8 cellular contexts compared by ENCODE assay signal in genomic region chr15:64825431-64826294, GRCh38. TPM values are rescaled to one million over a fixed set of nuclear protein-coding genes. Genes with fewer than 3 reads are reported as not detected.
DNase-seq lines count a peak whose midpoint lies in the region; ATAC-seq, FAIRE-seq and TF ChIP-seq lines count a peak whose summit lies in the region.

TSS of gene PIF1 (minus strand) at chr15:64825647. CDS start at chr15:64824335, 1,312 bp downstream.

- H2BK20ac ChIP-seq in IMR-90 (ENCODE audit: low read depth, low read length) = peak within 1 kb of the TSS; percentile 5

- TF ChIP-seq POLR2A in IMR-90 (IDR thresholded peaks at IDR 0.05; ENCODE audit: low read depth, low read length) (peak; percentile 71; the same call in 1 of the 2 replicates), endothelial cell of umbilical vein (IDR thresholded peaks at IDR 0.05; ENCODE audit: low read depth, low read length) (peak; percentile 67)

- peaks cover 12 to 38% of the 10 kb centered on the region in 2 experiments for H3K79me1 ChIP-seq in IMR-90 (ENCODE audit: low read depth in 1 of 2, low read length in 2 of 2)

- H4K8ac ChIP-seq in IMR-90 (ENCODE audit: low read depth in 2 of 2, low read length in 2 of 2) = peak within 1 kb of the TSS; percentile 78 to 97

- H3K4me3 ChIP-seq in IMR-90 (ENCODE audit: insufficient read depth, low read depth, low read length) = peak within 1 kb of the TSS; percentile 50
- peak within 1 kb of the TSS; percentile 95 for H3K4me3 ChIP-seq in OCI-LY7 (ENCODE audit: low read depth, low read length, poor library complexity, severe bottlenecking)
- peak within 1 kb of the TSS; percentile 46 to 84 (median 73) for H3K4me3 ChIP-seq in endothelial cell of umbilical vein (replicated peaks in 1 of 3; ENCODE audit: insufficient read depth in 1 of 3, low read depth in 1 of 3, low read length in 3 of 3)

- TF ChIP-seq RAD21 in IMR-90 (IDR thresholded peaks at IDR 0.05; ENCODE audit: low read length) = no peak

- no TSS peak for BruUV-seq in IMR-90 (replicated peaks; lab: Mats Ljungman, UMichigan)
- no TSS peak for BruUV-seq in OCI-LY7 (replicated peaks; lab: Mats Ljungman, UMichigan)
- BruUV-seq in endothelial cell of umbilical vein (replicated peaks; lab: Mats Ljungman, UMichigan) = TSS peak; percentile 67

- H3K9me1 ChIP-seq in IMR-90 (ENCODE audit: insufficient read depth, low read length) = no peaks in the 10 kb centered on the region; the same call in 1 of the 2 replicates
- no peaks in the 10 kb centered on the region for H3K9me1 ChIP-seq in endothelial cell of umbilical vein (replicated peaks; ENCODE audit: control insufficient read depth, extremely low read depth, insufficient read depth, low read length)

- H3K4me2 ChIP-seq in IMR-90 (ENCODE audit: low read depth, low read length) (peak within 1 kb of the TSS; percentile 97), OCI-LY7 (ENCODE audit: low read length) (peak within 1 kb of the TSS; percentile 86), endothelial cell of umbilical vein (ENCODE audit: insufficient read depth, low read length) (peak within 1 kb of the TSS; percentile 98)

- peaks cover 34% of the 10 kb centered on the region; the same call in 1 of the 2 replicates for H3K79me2 ChIP-seq in OCI-LY7 (ENCODE audit: insufficient read depth, low read depth, low read length)
- peaks cover 10% of the 10 kb centered on the region for H3K79me2 ChIP-seq in endothelial cell of umbilical vein (ENCODE audit: control insufficient read depth, insufficient read depth, low read length)

- dilution Hi-C loops in IMR-90 (cut with HindIII; ENCODE audit: low sequenced_read_pairs, unreplicated experiment) (no loop called here), endothelial cell of umbilical vein (cut with MboI; ENCODE audit: extremely low pct_ligation_motif_present, low sequenced_read_pairs) (no loop called here)

- no peak for TF ChIP-seq CTCF in IMR-90 (conservative IDR thresholded peaks at IDR 0.05; ENCODE audit: low read depth, low read length)
- TF ChIP-seq CTCF in OCI-LY7 (conservative IDR thresholded peaks at IDR 0.05; ENCODE audit: low read length) = 0 out of 2 replicates have a peak, but pooled peaks have one; percentile 10
- TF ChIP-seq CTCF in endothelial cell of umbilical vein (IDR thresholded peaks at IDR 0.05; ENCODE audit: extremely low read depth in 1 of 2, insufficient read depth in 1 of 2, low read depth in 1 of 2, low read length in 2 of 2) = peak in 1 of 2 donors; percentile 4

- in situ Hi-C loops in IMR-90 (cut with MboI; ENCODE audit: low sequenced_read_pairs) = no loop called here

- ATAC-seq in GM21529 (IDR thresholded peaks at IDR 0.05; ENCODE audit: unreplicated experiment) (peak; percentile 84), IMR-90 (ENCODE audit: low read depth) (peak; percentile 95)

- H3K27me3 ChIP-seq in IMR-90 (ENCODE audit: control insufficient read depth, insufficient read depth, low read length) (no peaks in the 10 kb centered on the region), endothelial cell of umbilical vein (ENCODE audit: control insufficient read depth in 2 of 2, insufficient read depth in 2 of 2, low read length in 2 of 2) (no peaks in the 10 kb centered on the region)

- 2% methylated on average over 7 of the region's 35 CpGs; no CpG with 5 or more reads in 1 of the 2 experiments for WGBS in IMR-90 (ENCODE audit: extremely low coverage in 2 of 2, insufficient read length in 1 of 2), 2 experiments

- H3K4ac ChIP-seq in IMR-90 (ENCODE audit: low read depth, low read length) = peak within 1 kb of the TSS; percentile 92

- DNase-seq in DMS114 treated with DMSO at 0.1 percent for 48 hours (lab: John Stamatoyannopoulos, UW; ENCODE audit: unreplicated experiment) = peak; percentile 100
- peak; percentile 99 for DNase-seq in IMR-90
- DNase-seq in OCI-LY7 (ENCODE audit: low spot score) = peak; percentile 100
- peak; percentile 85 for DNase-seq in activated CD8-positive, alpha-beta memory T cell treated with anti-CD3 and anti-CD28 coated beads, Interleukin-2, amount 50 U/mL, for 48 hours
- DNase-seq in endothelial cell of umbilical vein (ENCODE audit: low read depth, low spot score) = peak; percentile 97
- DNase-seq in middle frontal gyrus (ENCODE audit: extremely low spot score, low spot score) = peak; percentile 93
- peak; percentile 58 to 73 for DNase-seq in stimulated activated CD8-positive, alpha-beta memory T cell treated with anti-CD3 and anti-CD28 coated beads, Interleukin-2, amount 100 ng/mL, for 1 hour (ENCODE audit: low read depth in 2 of 2)

- H3K23ac ChIP-seq in IMR-90 (ENCODE audit: low read depth, low read length) = peak within 1 kb of the TSS; percentile 62

- POLR2A ChIA-PET in IMR-90 (lab: Charles Lee; ENCODE audit: unreplicated experiment) (interaction anchor here (1.0 kb wide), 1 partner anchor 15 kb away, joined by 3 read pairs; no protein-coding TSS in a partner anchor), OCI-LY7 (lab: Charles Lee) (interaction anchor here (0.6 to 2.5 kb wide), 6 partner anchors 10 to 159 kb away, joined by 3 to 21 read pairs (median 6); no protein-coding TSS in a partner anchor), endothelial cell of umbilical vein (lab: Charles Lee) (interaction anchor here (0.6 to 1.1 kb wide), 5 partner anchors 10 to 91 kb away, joined by 3 to 8 read pairs (median 6); no protein-coding TSS in a partner anchor)

- H2AFZ ChIP-seq in IMR-90 (replicated peaks; ENCODE audit: low read length, poor library complexity) (peak within 1 kb of the TSS; percentile 91), OCI-LY7 (ENCODE audit: low read length) (peak within 1 kb of the TSS; percentile 67), endothelial cell of umbilical vein (ENCODE audit: low read depth, low read length) (peak within 1 kb of the TSS; percentile 99)

- H2AK5ac ChIP-seq in IMR-90 (ENCODE audit: low read depth, low read length) = peak within 1 kb of the TSS; percentile 86

- H3K27ac ChIP-seq in IMR-90 (ENCODE audit: insufficient read depth, low read length) = peak within 1 kb of the TSS; percentile 36
- H3K27ac ChIP-seq in OCI-LY7 (ENCODE audit: low read depth, low read length, poor library complexity, severe bottlenecking) = peak within 1 kb of the TSS; percentile 87
- peak within 1 kb of the TSS; percentile 48 for H3K27ac ChIP-seq in endothelial cell of umbilical vein (ENCODE audit: insufficient read depth, low read depth, low read length)

- H3K9me3 ChIP-seq in IMR-90 (ENCODE audit: control insufficient read depth, insufficient read depth, low read length) (no peaks in the 10 kb centered on the region), OCI-LY7 (ENCODE audit: low read length) (no peaks in the 10 kb centered on the region), endothelial cell of umbilical vein (replicated peaks; ENCODE audit: control insufficient read depth, insufficient read depth, low read length) (no peaks in the 10 kb centered on the region)

- H4K91ac ChIP-seq in IMR-90 (ENCODE audit: insufficient read depth, low read depth, low read length) = peak within 1 kb of the TSS; percentile 95

- CTCF ChIA-PET in IMR-90 (lab: Yijun Ruan, JAX) = interaction anchor here (1.1 kb wide), 1 partner anchor 17 kb away, joined by 4 read pairs; no protein-coding TSS in a partner anchor
- CTCF ChIA-PET in OCI-LY7 (lab: Charles Lee; ENCODE audit: unreplicated experiment) = interaction anchor here (0.7 kb wide), 1 partner anchor 68 kb away, joined by 3 read pairs; no protein-coding TSS in a partner anchor
- CTCF ChIA-PET in endothelial cell of umbilical vein (lab: Charles Lee) = interaction anchor here (0.7 to 2.0 kb wide), 6 partner anchors 10 to 98 kb away, joined by 3 to 9 read pairs (median 4); no protein-coding TSS in a partner anchor

- H3K56ac ChIP-seq in IMR-90 (ENCODE audit: extremely low read depth, insufficient read depth, low read length) = peak within 1 kb of the TSS; percentile 64

- H3K36me3 ChIP-seq in IMR-90 (ENCODE audit: control insufficient read depth, insufficient read depth, low read length) = peaks cover 1% of the 10 kb centered on the region; the same call in 1 of the 2 replicates
- H3K36me3 ChIP-seq in OCI-LY7 (ENCODE audit: insufficient read depth, low read length) = peaks cover 30% of the 10 kb centered on the region
- no peaks in the 10 kb centered on the region for H3K36me3 ChIP-seq in endothelial cell of umbilical vein (ENCODE audit: control insufficient read depth in 2 of 2, extremely low read depth in 1 of 2, insufficient read depth in 2 of 2, low read length in 2 of 2)

- H3K9me2 ChIP-seq in OCI-LY7 (ENCODE audit: insufficient read depth, low read length) = no peaks in the 10 kb centered on the region

- peak within 1 kb of the TSS; percentile 71 for H2BK120ac ChIP-seq in IMR-90 (ENCODE audit: low read depth, low read length)

- intact Hi-C loops in IMR-90 (cut with micrococcal nuclease) (no loop called here), OCI-LY7 (cut with micrococcal nuclease; ENCODE audit: unreplicated experiment) (loop anchor here (1.0 to 10.0 kb wide), 4 partner anchors 10 to 459 kb away; partner anchors contain the start of genes PARP16 and PLEKHO2), endothelial cell of umbilical vein (cut with micrococcal nuclease) (loop anchor here (1.0 kb wide), 1 partner anchor 16 kb away; the partner anchor contains the start of gene PLEKHO2)

- H2AK9ac ChIP-seq in IMR-90 (replicated peaks; ENCODE audit: low read depth, low read length, poor library complexity) = peak within 1 kb of the TSS; percentile 95

- H2BK15ac ChIP-seq in IMR-90 (ENCODE audit: low read depth, low read length) = peak within 1 kb of the TSS; percentile 63; the same call in 1 of the 3 replicates

- H4K20me1 ChIP-seq in IMR-90 (ENCODE audit: insufficient read depth, low read length) (0 out of 2 replicates have a peak, but pooled peaks cover 3% of the 10 kb centered on the region), OCI-LY7 (ENCODE audit: insufficient read depth, low read length) (no peaks in the 10 kb centered on the region), endothelial cell of umbilical vein (replicated peaks; ENCODE audit: control insufficient read depth, extremely low read depth, insufficient read depth, low read length) (no peaks in the 10 kb centered on the region)

- H2BK5ac ChIP-seq in IMR-90 (ENCODE audit: low read depth, low read length, poor library complexity, severe bottlenecking) = peak within 1 kb of the TSS; percentile 52

- H3K18ac ChIP-seq in IMR-90 (ENCODE audit: low read depth, low read length) = peak within 1 kb of the TSS; percentile 7

- peak within 1 kb of the TSS; percentile 91 for H3K14ac ChIP-seq in IMR-90 (replicated peaks; ENCODE audit: low read depth, low read length)

- peak; percentile 100 for FAIRE-seq in endothelial cell of umbilical vein (lab: Jason Lieb, UNC)

- H3K4me1 ChIP-seq in IMR-90 (ENCODE audit: control insufficient read depth, insufficient read depth, low read length) (peaks cover 7% of the 10 kb centered on the region; the same call in 1 of the 2 replicates), OCI-LY7 (ENCODE audit: insufficient read depth, low read length, poor library complexity, severe bottlenecking) (peaks cover 35% of the 10 kb centered on the region), endothelial cell of umbilical vein (ENCODE audit: control insufficient read depth, extremely low read depth, insufficient read depth, low read length) (peaks cover 15% of the 10 kb centered on the region)

- peak within 1 kb of the TSS; percentile 28 for H4K5ac ChIP-seq in IMR-90 (ENCODE audit: low read depth, low read length)

- H3K9ac ChIP-seq in IMR-90 (ENCODE audit: low read depth, low read length) (peak within 1 kb of the TSS; percentile 72), endothelial cell of umbilical vein (replicated peaks; ENCODE audit: extremely low read depth, insufficient read depth, low read length) (peak within 1 kb of the TSS; percentile 51)

RNA-seq across cellular contexts. Expression of gene PIF1, which starts in this region (rescaled TPM):
- 3.9 and 5.3 TPM in 2 replicates for total RNA-seq in IMR-90 (2012; rRNA removed)
- 19.2 and 19.9 TPM in 2 replicates for polyA plus RNA-seq in IMR-90 (2012; rRNA removed)
- polyA plus RNA-seq in IMR-90 (2012; cell fraction: cytosol; rRNA removed) = 10.6 and 10.8 TPM in 2 replicates
- 72.6 and 161 TPM in 2 replicates for polyA plus RNA-seq in IMR-90 (2012; cell fraction: nucleus; rRNA removed; ENCODE audit: low replicate concordance)
- 78.0 and 82.9 TPM in 2 replicates for total RNA-seq in OCI-LY7 (2014; rRNA removed; shearing (Covaris generic))
- 112 and 126 TPM in 2 replicates for total RNA-seq in OCI-LY7 (2022)
- total RNA-seq in endothelial cell of umbilical vein = 45.4 and 52.7 TPM in 2 replicates
- polyA plus RNA-seq in endothelial cell of umbilical vein = 18.6 and 23.0 TPM in 2 replicates
- polyA plus RNA-seq in endothelial cell of umbilical vein (2011; cell fraction: cytosol; rRNA removed) = 7.8 and 18.1 TPM in 2 replicates
- 83.1 and 118 TPM in 2 replicates for polyA plus RNA-seq in endothelial cell of umbilical vein (2011; cell fraction: nucleus; rRNA removed)
- 5.3 and 10.0 TPM in 2 replicates for polyA plus RNA-seq in endothelial cell of umbilical vein (2012)
- 14.0 and 14.9 TPM in 2 replicates for polyA minus RNA-seq in endothelial cell of umbilical vein
- 12.5 TPM for polyA minus RNA-seq in endothelial cell of umbilical vein (2011; cell fraction: cytosol; rRNA and poly(A)+ RNA removed)
- polyA minus RNA-seq in endothelial cell of umbilical vein (2011; cell fraction: nucleus; rRNA and poly(A)+ RNA removed) = 19.1 and 19.6 TPM in 2 replicates

Comparison
In these comparisons a context has a peak if more than half of its experiments do, and no peak if none do; other contexts are left out.
1. Peak in every context shown above with its lines: DNase-seq, ATAC-seq, H3K4me3 ChIP-seq and H3K27ac ChIP-seq.
2. H3K27ac ChIP-seq: peak in every context shown above with its lines; median percentile 87 in OCI-LY7; 48 in endothelial cell of umbilical vein; 36 in IMR-90.